ENCODE assay signal across 22 cellular contexts in genomic region chr2:113223813-113224212, GRCh38. TPM values are rescaled to one million over a fixed set of nuclear protein-coding genes. Genes with fewer than 3 reads are reported as not detected.
DNase-seq lines count a peak whose midpoint lies in the region; ATAC-seq, FAIRE-seq and TF ChIP-seq lines count a peak whose summit lies in the region.
"Had no signal": no experiment of that assay in that cellular context is flagged by ENCODE, and none has a peak within 500 bp of the region (broad histone marks: within the 10 kb centered on the region; RNA-seq: fewer than 3 reads in every experiment).

No MANE protein-coding gene starts in this region.

- H3K9ac ChIP-seq in mammary epithelial cell (ENCODE audit: insufficient read depth, low read length) = no peak overlapping the region
- H3K9ac ChIP-seq: BLaER1 treated with 17β-estradiol and CSF1 and Interleukin-3, amounts not matched to agents 10 nM and 100 nM had no signal

- POLR2A ChIA-PET in MCF 10A (lab: Yijun Ruan, JAX) = no interaction called here

- H4K20me1 ChIP-seq in mammary epithelial cell (ENCODE audit: insufficient read depth, low read length) = no peaks in the 10 kb centered on the region
- H4K20me1 ChIP-seq in osteoblast (ENCODE audit: insufficient read depth, low read length) = no peaks in the 10 kb centered on the region
- H4K20me1 ChIP-seq: BLaER1 treated with 17β-estradiol and CSF1 and Interleukin-3, amounts not matched to agents 10 nM and 100 nM had no signal

- H3K9me3 Mint-ChIP-seq in MCF 10A (ENCODE audit: unreplicated experiment) = no peaks in the 10 kb centered on the region
- H3K9me3 Mint-ChIP-seq: CD4-positive, alpha-beta T cell; CD8-positive, alpha-beta T cell had no signal

- no peak for ATAC-seq in body of pancreas
- ATAC-seq: A549; CD8-positive, alpha-beta T cell had no signal

- DNase-seq in mammary epithelial cell (no peak), MCF 10A (ENCODE audit: unreplicated experiment) (no peak), osteoblast (ENCODE audit: insufficient read length, low spot score, missing footprints) (peak; percentile 17), urothelium cell line (ENCODE audit: low spot score) (no peak), HUDEP-2 (lab: John Stamatoyannopoulos, UW; ENCODE audit: unreplicated experiment in 76 of 76) (no peak), body of pancreas (no peak)
- DNase-seq: AML-193; Caco-2; Calu3; CD4-positive, alpha-beta T cell; CD8-positive, alpha-beta T cell; DMS79 treated with DMSO at 0.1 percent for 48 hours; GF-D8 had no signal

- H3K9me3 ChIP-seq in mammary epithelial cell (replicated peaks; ENCODE audit: insufficient read depth, low read length) (no peaks in the 10 kb centered on the region), osteoblast (ENCODE audit: low read depth, low read length) (no peaks in the 10 kb centered on the region), body of pancreas (no peaks in the 10 kb centered on the region)
- H3K9me3 ChIP-seq: A549; BLaER1 treated with 17β-estradiol and CSF1 and Interleukin-3, amounts not matched to agents 10 nM and 100 nM; Caco-2 had no signal

- no peak for TF ChIP-seq CTCF in mammary epithelial cell (conservative IDR thresholded peaks at IDR 0.05 in 1 of 2, IDR thresholded peaks at IDR 0.05 in 1 of 2; ENCODE audit: extremely low read depth in 1 of 2, insufficient read depth in 1 of 2, low read depth in 1 of 2, low read length in 2 of 2)
- TF ChIP-seq CTCF in MCF 10A (IDR thresholded peaks at IDR 0.05; ENCODE audit: unreplicated experiment) = no peak
- TF ChIP-seq CTCF in osteoblast (IDR thresholded peaks at IDR 0.05; ENCODE audit: extremely low read depth, low read depth, low read length) = no peak
- no peak for TF ChIP-seq CTCF in body of pancreas (IDR thresholded peaks at IDR 0.05)

- in situ Hi-C loops in mammary epithelial cell (cut with MboI; ENCODE audit: low sequenced_read_pairs in 2 of 2) = no loop called here

- dilution Hi-C loops in mammary epithelial cell (cut with HindIII; ENCODE audit: low sequenced_read_pairs) = no loop called here

- H3K4me3 ChIP-seq in mammary epithelial cell (replicated peaks in 1 of 3; ENCODE audit: insufficient read depth in 1 of 3, low read depth in 2 of 3, low read length in 3 of 3) = no peak overlapping the region
- H3K4me3 ChIP-seq in osteoblast (ENCODE audit: insufficient read depth, low read length) = no peak overlapping the region
- no peak overlapping the region for H3K4me3 ChIP-seq in body of pancreas
- H3K4me3 ChIP-seq: A549; BLaER1 treated with 17β-estradiol and CSF1 and Interleukin-3, amounts not matched to agents 10 nM and 100 nM had no signal

- H3K36me3 Mint-ChIP-seq in MCF 10A (ENCODE audit: insufficient read depth, unreplicated experiment) = no peaks in the 10 kb centered on the region
- H3K36me3 Mint-ChIP-seq: CD8-positive, alpha-beta T cell had no signal

- H3K4me2 ChIP-seq in mammary epithelial cell (ENCODE audit: insufficient read depth, low read depth, low read length) (no peak overlapping the region), osteoblast (ENCODE audit: insufficient read depth, low read length) (no peak overlapping the region)
- H3K4me2 ChIP-seq: A549; BLaER1 treated with 17β-estradiol and CSF1 and Interleukin-3, amounts not matched to agents 10 nM and 100 nM had no signal

- CTCF ChIA-PET in mammary epithelial cell (lab: Charles Lee; ENCODE audit: low non-redundant PET) (no interaction called here), MCF 10A (lab: Yijun Ruan, JAX) (interaction anchor here (4.7 kb wide), 1 partner anchor 19 kb away, joined by 30 read pairs; no protein-coding TSS in a partner anchor)

- intact Hi-C loops in mammary epithelial cell (cut with micrococcal nuclease) (no loop called here), MCF 10A (cut with micrococcal nuclease) (no loop called here), body of pancreas (cut with DNase I) (no loop called here)

- H3K27ac Mint-ChIP-seq in MCF 10A (ENCODE audit: low read depth, unreplicated experiment) = no peak overlapping the region
- H3K27ac Mint-ChIP-seq: B cell; CD4-positive, alpha-beta T cell; CD8-positive, alpha-beta T cell had no signal

- H3K36me3 ChIP-seq in mammary epithelial cell (ENCODE audit: insufficient read depth, low read length) = no peaks in the 10 kb centered on the region
- no peaks in the 10 kb centered on the region for H3K36me3 ChIP-seq in osteoblast (ENCODE audit: insufficient read depth, low read length)
- H3K36me3 ChIP-seq in body of pancreas (replicated peaks in 1 of 2; ENCODE audit: insufficient read depth in 1 of 2, low read depth in 2 of 2) = no peaks in the 10 kb centered on the region
- H3K36me3 ChIP-seq: BLaER1 treated with 17β-estradiol and CSF1 and Interleukin-3, amounts not matched to agents 10 nM and 100 nM had no signal

- BruUV-seq in mammary epithelial cell (replicated peaks; lab: Mats Ljungman, UMichigan) = TSS peak; percentile 21
- BruUV-seq in MCF 10A (replicated peaks; lab: Mats Ljungman, UMichigan) = no TSS peak

- H3K27me3 ChIP-seq in mammary epithelial cell (ENCODE audit: insufficient read depth, low read length) (no peaks in the 10 kb centered on the region), osteoblast (ENCODE audit: insufficient read depth, low read length) (no peaks in the 10 kb centered on the region), body of pancreas (no peaks in the 10 kb centered on the region)

- H3K4me3 Mint-ChIP-seq in MCF 10A (ENCODE audit: unreplicated experiment) = no peak overlapping the region
- H3K4me3 Mint-ChIP-seq: B cell; CD4-positive, alpha-beta T cell; CD8-positive, alpha-beta T cell had no signal

- 100% methylated on average over 1 of the region's 1 CpG for WGBS in mammary epithelial cell (ENCODE audit: low coverage, missing lambda C conversion rate)
- 76 to 83% methylated on average over 1 of the region's 1 CpG for WGBS in body of pancreas, 2 donors

- no peaks in the 10 kb centered on the region for H3K79me2 ChIP-seq in mammary epithelial cell (ENCODE audit: insufficient read depth, low read length)
- no peaks in the 10 kb centered on the region for H3K79me2 ChIP-seq in osteoblast (ENCODE audit: insufficient read depth, low read length)

- peaks cover 7% of the 10 kb centered on the region for H3K4me1 Mint-ChIP-seq in MCF 10A (ENCODE audit: insufficient read depth, unreplicated experiment)
- H3K4me1 Mint-ChIP-seq: B cell had no signal

- TF ChIP-seq POLR2A in body of pancreas (IDR thresholded peaks at IDR 0.05) = no peak

- H3K27me3 Mint-ChIP-seq in MCF 10A (ENCODE audit: insufficient read depth, unreplicated experiment) = no peaks in the 10 kb centered on the region
- H3K27me3 Mint-ChIP-seq: B cell; CD4-positive, alpha-beta T cell had no signal

- H3K27ac ChIP-seq in mammary epithelial cell (ENCODE audit: insufficient read depth, low read depth, low read length) (no peak overlapping the region), osteoblast (ENCODE audit: low read depth, low read length) (no peak overlapping the region), body of pancreas (no peak overlapping the region)
- H3K27ac ChIP-seq: 22Rv1; BLaER1 treated with 17β-estradiol and CSF1 and Interleukin-3, amounts not matched to agents 10 nM and 100 nM; C4-2B had no signal

- H2AFZ ChIP-seq in mammary epithelial cell (ENCODE audit: low read depth, low read length) (no peak overlapping the region), osteoblast (ENCODE audit: low read length) (no peak overlapping the region)

- H3K4me1 ChIP-seq in mammary epithelial cell (ENCODE audit: insufficient read depth, low read length) (peaks cover 8% of the 10 kb centered on the region), osteoblast (ENCODE audit: insufficient read depth, low read length) (peaks cover 14% of the 10 kb centered on the region), body of pancreas (peaks cover 22% of the 10 kb centered on the region)

- peak; percentile 40 for FAIRE-seq in urothelium cell line (lab: Jason Lieb, UNC)
- FAIRE-seq: A549, D721Med, G401.6, GM12891, GM19239 had no signal

RNA-seq across cellular contexts. Expression of gene PSD4, which starts 50.0 kb away (rescaled TPM):
- total RNA-seq in mammary epithelial cell = 10 to 100 TPM; 23.8 to 28.6 TPM
- polyA plus RNA-seq in mammary epithelial cell = 12.8 TPM
- polyA minus RNA-seq in mammary epithelial cell = 33.5 TPM
- total RNA-seq in MCF 10A (2022) = 9.6 and 13.2 TPM in 2 replicates
- total RNA-seq in osteoblast = 1.2 and 1.8 TPM in 2 replicates
- total RNA-seq in body of pancreas = 10 to 100 TPM; 40.5 to 83.4 TPM

RNA-seq across cellular contexts. Expression of gene PAX8, which starts 54.9 kb away (rescaled TPM):
- 10 to 100 TPM in 1 of 2 donors, 1 to 10 TPM in 1; 3.3 to 16.1 TPM for total RNA-seq in mammary epithelial cell
- polyA plus RNA-seq in mammary epithelial cell = 0.79 TPM
- polyA minus RNA-seq in mammary epithelial cell = not detected
- 2.4 TPM in 2 replicates for total RNA-seq in MCF 10A (2022)
- total RNA-seq in osteoblast = 1.8 and 2.9 TPM in 2 replicates
- 1 to 10 TPM in 1 of 2 donors, under 1 TPM in 1; 0.52 to 2.3 TPM for total RNA-seq in body of pancreas
